In the genomic region with DNA sequence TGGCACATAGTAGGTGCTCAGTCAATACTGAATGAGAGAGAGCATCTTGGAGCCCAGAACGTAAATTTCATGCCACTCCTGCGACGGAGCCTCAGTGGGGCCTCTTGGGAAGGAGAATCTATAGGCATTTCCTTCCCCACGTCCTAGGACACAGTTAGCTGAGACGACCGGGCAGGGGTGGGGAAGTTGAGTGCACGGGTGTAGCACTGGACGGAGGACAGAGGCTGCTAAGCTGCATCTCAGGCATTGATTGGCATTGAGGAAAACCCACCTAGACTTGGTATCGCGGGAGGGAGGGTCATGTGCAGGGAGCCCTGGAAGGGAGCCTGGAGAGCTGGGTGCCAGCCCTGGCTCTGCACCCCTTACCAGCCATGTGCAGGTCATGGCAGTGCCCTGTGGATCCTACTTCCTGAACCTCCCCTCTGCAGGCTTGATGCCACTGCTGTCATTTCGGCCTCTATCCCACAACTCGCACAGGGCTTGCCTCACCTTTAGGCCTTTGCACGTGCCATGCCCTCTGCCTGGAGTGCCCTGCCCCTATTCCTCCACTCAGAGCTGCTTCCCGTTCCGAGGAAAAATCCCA, we compare ENCODE assay signal across 12 cellular contexts. TPM values are rescaled to one million over a fixed set of nuclear protein-coding genes. Genes with fewer than 3 reads are reported as not detected.
DNase-seq lines count a peak whose midpoint lies in the region; ATAC-seq, FAIRE-seq and TF ChIP-seq lines count a peak whose summit lies in the region.
"Had no signal": no experiment of that assay in that cellular context is flagged by ENCODE, and none has a peak within 500 bp of the region (broad histone marks: within the 10 kb centered on the region; RNA-seq: fewer than 3 reads in every experiment).

No MANE protein-coding gene starts in this region.

- H3K9me3 Mint-ChIP-seq in activated naive CD8-positive, alpha-beta T cell treated with anti-CD3 and anti-CD28 coated beads, Interleukin-2, amount 50 U/mL, for 24 hours = no peaks in the 10 kb centered on the region
- H3K9me3 Mint-ChIP-seq: immature natural killer cell had no signal

- peaks cover 58% of the 10 kb centered on the region for H3K4me1 Mint-ChIP-seq in activated naive CD8-positive, alpha-beta T cell treated with anti-CD3 and anti-CD28 coated beads, Interleukin-2, amount 50 U/mL, for 24 hours

- no peak for DNase-seq in A549 (ENCODE audit: low read depth in 1 of 2, low spot score in 1 of 2)
- DNase-seq in right cardiac atrium = no peak
- DNase-seq in prostate gland (ENCODE audit: low spot score) = no peak
- DNase-seq in DMS114 treated with DMSO at 0.1 percent for 48 hours (lab: John Stamatoyannopoulos, UW; ENCODE audit: unreplicated experiment) = no peak
- no peak for DNase-seq in 8988T
- no peak for DNase-seq in NCI-H526 treated with DMSO at 0.1 percent for 48 hours (lab: John Stamatoyannopoulos, UW)
- no peak for DNase-seq in activated naive CD8-positive, alpha-beta T cell treated with anti-CD3 and anti-CD28 coated beads, Interleukin-2, amount 50 U/mL, for 24 hours
- DNase-seq: immature natural killer cell; NCI-H2227 treated with DMSO at 0.1 percent for 48 hours; stimulated activated CD4-positive, alpha-beta T cell treated with anti-CD3 and anti-CD28 coated beads, Interleukin-4, amount 100 ng/mL, for 4 hours had no signal

- H3K27ac Mint-ChIP-seq in activated naive CD8-positive, alpha-beta T cell treated with anti-CD3 and anti-CD28 coated beads, Interleukin-2, amount 50 U/mL, for 24 hours = no peak overlapping the region

- no peak for FAIRE-seq in A549 (lab: Jason Lieb, UNC)
- FAIRE-seq: GM18507 had no signal

- TF ChIP-seq POLR2A in A549 (IDR thresholded peaks at IDR 0.05; ENCODE audit: low read length) (no peak), prostate gland (IDR thresholded peaks at IDR 0.05) (no peak)

- POLR2A ChIA-PET in A549 (lab: Yijun Ruan, JAX) = no interaction called here

- no peaks in the 10 kb centered on the region for H3K27me3 ChIP-seq in SU-DHL-6 (ENCODE audit: low read length)
- H3K27me3 ChIP-seq in right cardiac atrium (ENCODE audit: control insufficient read depth, insufficient read depth) = no peaks in the 10 kb centered on the region
- no peaks in the 10 kb centered on the region for H3K27me3 ChIP-seq in prostate gland (replicated peaks; ENCODE audit: insufficient read depth)

- H4K20me1 ChIP-seq in SU-DHL-6 (ENCODE audit: low read depth, low read length) = 0 out of 2 replicates have a peak, but pooled peaks cover 10% of the 10 kb centered on the region

- intact Hi-C loops in right cardiac atrium (cut with DNase I) = no loop called here
- intact Hi-C loops in prostate gland (cut with DNase I) = no loop called here

- no peak overlapping the region for H3K9ac ChIP-seq in SU-DHL-6 (ENCODE audit: low read length)

- H3K9me2 ChIP-seq in SU-DHL-6 (replicated peaks; ENCODE audit: insufficient read depth, low read length) = no peaks in the 10 kb centered on the region

- CTCF ChIA-PET in A549 (lab: Yijun Ruan, JAX) = no interaction called here

- no peaks in the 10 kb centered on the region for H3K27me3 Mint-ChIP-seq in activated naive CD8-positive, alpha-beta T cell treated with anti-CD3 and anti-CD28 coated beads, Interleukin-2, amount 50 U/mL, for 24 hours

- no peaks in the 10 kb centered on the region for H3K36me3 Mint-ChIP-seq in activated naive CD8-positive, alpha-beta T cell treated with anti-CD3 and anti-CD28 coated beads, Interleukin-2, amount 50 U/mL, for 24 hours (ENCODE audit: low read depth)
- H3K36me3 Mint-ChIP-seq: immature natural killer cell had no signal

- no peak for TF ChIP-seq CTCF in A549 (IDR thresholded peaks at IDR 0.05)
- no peak for TF ChIP-seq CTCF in SU-DHL-6 (IDR thresholded peaks at IDR 0.05; ENCODE audit: insufficient read depth, low read length, poor library complexity, severe bottlenecking)
- no peak for TF ChIP-seq CTCF in prostate gland (IDR thresholded peaks at IDR 0.05)

- 90% methylated on average over 15 of the region's 15 CpGs for WGBS in A549 (ENCODE audit: missing lambda C conversion rate)
- 53% methylated on average over 15 of the region's 15 CpGs for WGBS in right cardiac atrium
- 67% methylated on average over 15 of the region's 15 CpGs for WGBS in prostate gland

- peak overlapping the region; percentile 83; the same call in 1 of the 3 replicates for H3K4me2 ChIP-seq in A549
- no peak overlapping the region for H3K4me2 ChIP-seq in SU-DHL-6 (ENCODE audit: low read depth, low read length, poor library complexity, severe bottlenecking)

- H3K4me3 Mint-ChIP-seq in activated naive CD8-positive, alpha-beta T cell treated with anti-CD3 and anti-CD28 coated beads, Interleukin-2, amount 50 U/mL, for 24 hours = no peak overlapping the region
- H3K4me3 Mint-ChIP-seq: immature natural killer cell had no signal

- TF ChIP-seq RAD21 in A549 (conservative IDR thresholded peaks at IDR 0.05 in 1 of 2, IDR thresholded peaks at IDR 0.05 in 1 of 2) = no peak

- H3K4me3 ChIP-seq in A549 (no peak overlapping the region), SU-DHL-6 (ENCODE audit: insufficient read depth, low read length, poor library complexity, severe bottlenecking) (no peak overlapping the region), right cardiac atrium (ENCODE audit: low read length) (no peak overlapping the region), prostate gland (no peak overlapping the region)

- H3K79me2 ChIP-seq in SU-DHL-6 (ENCODE audit: insufficient read depth, low read length) = peaks cover 99% of the 10 kb centered on the region

- no peaks in the 10 kb centered on the region; the same call in 1 of the 2 replicates for H3K36me3 ChIP-seq in SU-DHL-6 (ENCODE audit: low read length)
- no peaks in the 10 kb centered on the region for H3K36me3 ChIP-seq in prostate gland

- ATAC-seq in A549 (no peak), right cardiac atrium (no peak)
- ATAC-seq in activated naive CD8-positive, alpha-beta T cell treated with anti-CD3 and anti-CD28 coated beads, Interleukin-2, amount 50 U/mL, for 24 hours = no peak

- no peak overlapping the region for H2AFZ ChIP-seq in SU-DHL-6 (ENCODE audit: low read depth, low read length, severe bottlenecking)

- no peak for TF ChIP-seq EP300 in A549 (IDR thresholded peaks at IDR 0.05)

- H3K4me1 ChIP-seq in A549 = peaks cover 82% of the 10 kb centered on the region
- H3K4me1 ChIP-seq in right cardiac atrium (ENCODE audit: control insufficient read depth, insufficient read depth, low read length) = peaks cover 37% of the 10 kb centered on the region
- H3K4me1 ChIP-seq in prostate gland (replicated peaks) = peaks cover 16% of the 10 kb centered on the region

- H3K27ac ChIP-seq in A549 (peak overlapping the region; percentile 79 to 89), SU-DHL-6 (ENCODE audit: low read depth, low read length) (peak overlapping the region; percentile 46), right cardiac atrium (ENCODE audit: low read length) (peak overlapping the region; percentile 29), prostate gland (peak overlapping the region; percentile 55 to 67)

- H3K9me3 ChIP-seq in A549 = no peaks in the 10 kb centered on the region
- H3K9me3 ChIP-seq in SU-DHL-6 (ENCODE audit: insufficient read depth, low read length) = no peaks in the 10 kb centered on the region
- H3K9me3 ChIP-seq in right cardiac atrium (ENCODE audit: control insufficient read depth, low read length) = no peaks in the 10 kb centered on the region
- no peaks in the 10 kb centered on the region for H3K9me3 ChIP-seq in prostate gland

- H3F3A ChIP-seq in SU-DHL-6 (ENCODE audit: insufficient read depth) = peaks cover 33% of the 10 kb centered on the region

TF ChIP-seq in A549, 52 proteins besides CTCF, POLR2A, EP300 and RAD21 (continues in another document):
- TF ChIP-seq, protein P1, sequence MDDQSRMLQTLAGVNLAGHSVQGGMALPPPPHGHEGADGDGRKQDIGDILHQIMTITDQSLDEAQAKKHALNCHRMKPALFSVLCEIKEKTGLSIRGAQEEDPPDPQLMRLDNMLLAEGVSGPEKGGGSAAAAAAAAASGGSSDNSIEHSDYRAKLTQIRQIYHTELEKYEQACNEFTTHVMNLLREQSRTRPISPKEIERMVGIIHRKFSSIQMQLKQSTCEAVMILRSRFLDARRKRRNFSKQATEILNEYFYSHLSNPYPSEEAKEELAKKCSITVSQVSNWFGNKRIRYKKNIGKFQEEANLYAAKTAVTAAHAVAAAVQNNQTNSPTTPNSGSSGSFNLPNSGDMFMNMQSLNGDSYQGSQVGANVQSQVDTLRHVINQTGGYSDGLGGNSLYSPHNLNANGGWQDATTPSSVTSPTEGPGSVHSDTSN (IDR thresholded peaks at IDR 0.05) = no peak
- no peak for TF ChIP-seq CBX2 (IDR thresholded peaks at IDR 0.05; ENCODE audit: borderline replicate concordance, low read depth)
- no peak for TF ChIP-seq MAFK (IDR thresholded peaks at IDR 0.05; ENCODE audit: partially characterized antibody)
- TF ChIP-seq HEYL (CRISPR knock-in tag; IDR thresholded peaks at IDR 0.05) = no peak
- TF ChIP-seq EHMT2 (IDR thresholded peaks at IDR 0.05; ENCODE audit: low read depth) = no peak
- no peak for TF ChIP-seq ZFP36 (IDR thresholded peaks at IDR 0.05; ENCODE audit: borderline replicate concordance, partially characterized antibody)
- no peak for TF ChIP-seq GATA3 (IDR thresholded peaks at IDR 0.05; ENCODE audit: borderline replicate concordance)
- no peak for TF ChIP-seq ZC3H11A (IDR thresholded peaks at IDR 0.05)
- TF ChIP-seq, protein P2, sequence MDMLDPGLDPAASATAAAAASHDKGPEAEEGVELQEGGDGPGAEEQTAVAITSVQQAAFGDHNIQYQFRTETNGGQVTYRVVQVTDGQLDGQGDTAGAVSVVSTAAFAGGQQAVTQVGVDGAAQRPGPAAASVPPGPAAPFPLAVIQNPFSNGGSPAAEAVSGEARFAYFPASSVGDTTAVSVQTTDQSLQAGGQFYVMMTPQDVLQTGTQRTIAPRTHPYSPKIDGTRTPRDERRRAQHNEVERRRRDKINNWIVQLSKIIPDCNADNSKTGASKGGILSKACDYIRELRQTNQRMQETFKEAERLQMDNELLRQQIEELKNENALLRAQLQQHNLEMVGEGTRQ (IDR thresholded peaks at IDR 0.05) = no peak
- TF ChIP-seq, protein P3, sequence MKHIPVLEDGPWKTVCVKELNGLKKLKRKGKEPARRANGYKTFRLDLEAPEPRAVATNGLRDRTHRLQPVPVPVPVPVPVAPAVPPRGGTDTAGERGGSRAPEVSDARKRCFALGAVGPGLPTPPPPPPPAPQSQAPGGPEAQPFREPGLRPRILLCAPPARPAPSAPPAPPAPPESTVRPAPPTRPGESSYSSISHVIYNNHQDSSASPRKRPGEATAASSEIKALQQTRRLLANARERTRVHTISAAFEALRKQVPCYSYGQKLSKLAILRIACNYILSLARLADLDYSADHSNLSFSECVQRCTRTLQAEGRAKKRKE (CRISPR knock-in tag; IDR thresholded peaks at IDR 0.05; ENCODE audit: low read depth) = no peak

RNA-seq across cellular contexts. Expression of a gene that starts 25.6 kb away (rescaled TPM):
- polyA plus RNA-seq in A549 (2011; rRNA removed) = 33.7 and 38.7 TPM in 2 replicates
- polyA plus RNA-seq in A549 (2012; cell fraction: cytosol; rRNA removed) = 52.0 and 59.5 TPM in 2 replicates
- 64.3 and 69.2 TPM in 2 replicates for polyA plus RNA-seq in A549 (2012; cell fraction: nucleus; rRNA removed)
- polyA plus RNA-seq in A549 (2017; fragmentation: RNase III; extraction: RNeasy Plus Mini Kit Qiagen cat#74134 plus additional on column Dnase treatment) = 26.1 to 38.6 TPM (median 29.8 TPM) in 3 replicates
- 49.7 and 58.1 TPM in 2 replicates for polyA minus RNA-seq in A549 (2011; rRNA and poly(A)+ RNA removed)
- total RNA-seq in right cardiac atrium = 10 to 100 TPM; 12.0 to 19.2 (median 15.6) TPM
- 4.7 TPM for polyA plus RNA-seq in right cardiac atrium
- total RNA-seq in prostate gland = 10 to 100 TPM; 32.3 to 44.2 TPM

Comparison
In these comparisons a context has a peak if more than half of its experiments do, and no peak if none do; other contexts are left out.
1. H3K27ac ChIP-seq: peak in every context shown above with its lines; median percentile 84 in A549; 61 in prostate gland; 46 in SU-DHL-6; 29 in right cardiac atrium.